11 cellular contexts compared by ENCODE assay signal in the genomic region with DNA sequence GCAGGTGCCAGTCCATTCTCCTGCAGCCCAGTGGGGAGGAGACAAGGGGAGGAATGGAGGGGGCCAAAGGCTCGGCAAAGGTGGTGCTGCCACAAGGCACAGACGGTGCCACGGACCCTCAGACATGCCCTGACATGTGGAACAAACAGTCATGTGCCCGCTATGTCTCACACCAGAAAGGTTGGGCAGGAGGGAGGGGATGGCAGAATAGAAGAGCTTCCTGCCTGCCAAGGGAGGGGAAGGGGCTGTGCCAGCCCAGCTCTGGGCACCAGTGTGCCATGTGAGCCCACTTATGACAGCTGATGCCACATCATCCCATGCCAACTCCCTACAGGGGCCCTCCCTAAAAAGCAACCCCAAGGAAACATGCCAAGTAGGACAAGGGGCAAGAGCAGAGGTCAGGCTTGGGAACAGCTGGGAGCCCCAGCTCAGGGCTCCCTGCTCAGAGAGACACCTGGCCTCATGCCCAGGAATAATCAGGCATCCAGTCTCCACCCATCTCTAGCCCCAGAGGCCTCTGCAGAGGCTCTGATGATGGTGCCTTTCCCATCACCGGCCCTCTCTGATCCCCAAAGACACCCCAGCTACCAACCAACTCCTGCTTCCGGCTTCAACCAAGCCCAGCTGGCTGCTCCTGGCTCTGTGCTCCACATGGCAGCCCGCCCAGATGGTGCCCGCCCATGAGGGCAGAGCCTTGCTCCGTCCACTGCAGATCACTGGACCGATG. TPM values are rescaled to one million over a fixed set of nuclear protein-coding genes. Genes with fewer than 3 reads are reported as not detected.
DNase-seq lines count a peak whose midpoint lies in the region; ATAC-seq and TF ChIP-seq lines count a peak whose summit lies in the region.
"Had no signal": no experiment of that assay in that cellular context is flagged by ENCODE, and none has a peak within 500 bp of the region (broad histone marks: within the 10 kb centered on the region; RNA-seq: fewer than 3 reads in every experiment).

No MANE protein-coding gene starts in this region.

- H2BK15ac ChIP-seq in IMR-90 (ENCODE audit: low read depth, low read length), result no peak overlapping the region

- no peak overlapping the region for H4K5ac ChIP-seq in IMR-90 (ENCODE audit: low read depth, low read length)

- H2AK9ac ChIP-seq in IMR-90 (replicated peaks; ENCODE audit: low read depth, low read length, poor library complexity), result peak overlapping the region; percentile 48

- in situ Hi-C loops in IMR-90 (cut with MboI; ENCODE audit: low sequenced_read_pairs), result no loop called here

- peaks cover 25% of the 10 kb centered on the region for H4K20me1 ChIP-seq in IMR-90 (ENCODE audit: insufficient read depth, low read length)

- H3K9me1 ChIP-seq in IMR-90 (ENCODE audit: insufficient read depth, low read length), result peaks cover 7% of the 10 kb centered on the region; the same call in 1 of the 2 replicates

- H3K4me2 ChIP-seq in IMR-90 (ENCODE audit: low read depth, low read length), result no peak overlapping the region

- no peak overlapping the region for H3K4me3 ChIP-seq in IMR-90 (ENCODE audit: insufficient read depth, low read depth, low read length)
- H3K4me3 ChIP-seq in spleen, result no peak overlapping the region

- DNase-seq in IMR-90 (peak; percentile 18), RPMI7951 (ENCODE audit: low read depth) (peak; percentile 69), Right ventricle myocardium superior (peak; percentile 68), spleen (no peak), GM19240 (ENCODE audit: insufficient read length, low spot score) (no peak)
- DNase-seq: stimulated activated CD4-positive, alpha-beta T cell treated with anti-CD3 and anti-CD28 coated beads, Interleukin-1b, Interleukin-23, amount 100 ng/mL, for 48 hours had no signal

- CTCF ChIA-PET in IMR-90 (lab: Yijun Ruan, JAX), result no interaction called here

- BruUV-seq in IMR-90 (replicated peaks; lab: Mats Ljungman, UMichigan), result no TSS peak

- no peaks in the 10 kb centered on the region for H3K27me3 ChIP-seq in IMR-90 (ENCODE audit: control insufficient read depth, insufficient read depth, low read length)
- H3K27me3 ChIP-seq in spleen (replicated peaks in 1 of 7), result peaks cover 0 to 12% (median 0%) of the 10 kb centered on the region in 7 donors

- no peak overlapping the region for H3K18ac ChIP-seq in IMR-90 (ENCODE audit: low read depth, low read length)

- no peak overlapping the region for H3K9ac ChIP-seq in IMR-90 (ENCODE audit: low read depth, low read length)

- no peak for TF ChIP-seq CTCF in IMR-90 (conservative IDR thresholded peaks at IDR 0.05; ENCODE audit: low read depth, low read length)
- no peak for TF ChIP-seq CTCF in spleen (IDR thresholded peaks at IDR 0.05 in 8 of 11, conservative IDR thresholded peaks at IDR 0.05 in 3 of 11)

- H3K4ac ChIP-seq in IMR-90 (ENCODE audit: low read depth, low read length), result peak overlapping the region; percentile 18; the same call in 1 of the 2 replicates

- POLR2A ChIA-PET in IMR-90 (lab: Charles Lee; ENCODE audit: unreplicated experiment), result no interaction called here

- 87% methylated on average over 4 of the region's 10 CpGs; no CpG with 5 or more reads in 1 of the 2 experiments for WGBS in IMR-90 (ENCODE audit: extremely low coverage in 2 of 2, insufficient read length in 1 of 2), 2 experiments
- 57 to 79% (median 69%) methylated on average over 9 to 10 of the region's 10 CpGs for WGBS in spleen, 5 donors

- no peak overlapping the region for H4K91ac ChIP-seq in IMR-90 (ENCODE audit: insufficient read depth, low read depth, low read length)

- H3K56ac ChIP-seq in IMR-90 (ENCODE audit: extremely low read depth, insufficient read depth, low read length), result no peak overlapping the region

- no peak overlapping the region for H3K23ac ChIP-seq in IMR-90 (ENCODE audit: low read depth, low read length)

- no peak for TF ChIP-seq RAD21 in IMR-90 (IDR thresholded peaks at IDR 0.05; ENCODE audit: low read length)

- H2BK20ac ChIP-seq in IMR-90 (ENCODE audit: low read depth, low read length), result no peak overlapping the region

- no peak overlapping the region for H4K8ac ChIP-seq in IMR-90 (ENCODE audit: low read depth in 2 of 2, low read length in 2 of 2)

- intact Hi-C loops in IMR-90 (cut with micrococcal nuclease), result no loop called here
- intact Hi-C loops in Right ventricle myocardium superior (cut with DNase I), result no loop called here
- intact Hi-C loops in spleen (cut with DNase I; ENCODE audit: low total_unique reads), result no loop called here

- peak overlapping the region; percentile 55 for H3K14ac ChIP-seq in IMR-90 (replicated peaks; ENCODE audit: low read depth, low read length)

- H2BK120ac ChIP-seq in IMR-90 (ENCODE audit: low read depth, low read length), result no peak overlapping the region

- H3K4me1 ChIP-seq in IMR-90 (ENCODE audit: control insufficient read depth, insufficient read depth, low read length), result peaks cover 24% of the 10 kb centered on the region
- H3K4me1 ChIP-seq in spleen, result peaks cover 10 to 66% (median 60%) of the 10 kb centered on the region in 6 donors

- H3K9me3 ChIP-seq in IMR-90 (ENCODE audit: control insufficient read depth, insufficient read depth, low read length) (no peaks in the 10 kb centered on the region), spleen (no peaks in the 10 kb centered on the region)

- TF ChIP-seq POLR2A in IMR-90 (IDR thresholded peaks at IDR 0.05; ENCODE audit: low read depth, low read length), result no peak
- TF ChIP-seq POLR2A in spleen (IDR thresholded peaks at IDR 0.05), result no peak

- H3K36me3 ChIP-seq in IMR-90 (ENCODE audit: control insufficient read depth, insufficient read depth, low read length), result no peaks in the 10 kb centered on the region
- no peaks in the 10 kb centered on the region for H3K36me3 ChIP-seq in spleen

- dilution Hi-C loops in IMR-90 (cut with HindIII; ENCODE audit: low sequenced_read_pairs, unreplicated experiment), result no loop called here

- H3K27ac ChIP-seq in IMR-90 (ENCODE audit: insufficient read depth, low read length) (no peak overlapping the region), spleen (peak overlapping the region in 5 of 8 donors; percentile 22 to 71 (median 65))

- peak overlapping the region; percentile 8 for H2AFZ ChIP-seq in IMR-90 (replicated peaks; ENCODE audit: low read length, poor library complexity)

- ATAC-seq in IMR-90 (ENCODE audit: low read depth) (peak; percentile 32), Right ventricle myocardium superior (ENCODE audit: poor library complexity) (peak; percentile 65), HG02970 (IDR thresholded peaks at IDR 0.05; ENCODE audit: low FRiP score, unreplicated experiment) (no peak), HG03520 (IDR thresholded peaks at IDR 0.05; ENCODE audit: unreplicated experiment) (no peak), HG02610 (IDR thresholded peaks at IDR 0.05; ENCODE audit: unreplicated experiment) (no peak)
- ATAC-seq: Panc1 had no signal

- no peak overlapping the region for H2BK5ac ChIP-seq in IMR-90 (ENCODE audit: low read depth, low read length, poor library complexity, severe bottlenecking)

- H2AK5ac ChIP-seq in IMR-90 (ENCODE audit: low read depth, low read length), result peak overlapping the region; percentile 35

- peaks cover 0 to 3% of the 10 kb centered on the region in 2 experiments; a peak in 1 of 4 replicates for H3K79me1 ChIP-seq in IMR-90 (ENCODE audit: low read depth in 1 of 2, low read length in 2 of 2)

TF ChIP-seq in IMR-90, 13 proteins besides CTCF, POLR2A, EP300 and RAD21 (continues in another document):
- TF ChIP-seq, protein P1, sequence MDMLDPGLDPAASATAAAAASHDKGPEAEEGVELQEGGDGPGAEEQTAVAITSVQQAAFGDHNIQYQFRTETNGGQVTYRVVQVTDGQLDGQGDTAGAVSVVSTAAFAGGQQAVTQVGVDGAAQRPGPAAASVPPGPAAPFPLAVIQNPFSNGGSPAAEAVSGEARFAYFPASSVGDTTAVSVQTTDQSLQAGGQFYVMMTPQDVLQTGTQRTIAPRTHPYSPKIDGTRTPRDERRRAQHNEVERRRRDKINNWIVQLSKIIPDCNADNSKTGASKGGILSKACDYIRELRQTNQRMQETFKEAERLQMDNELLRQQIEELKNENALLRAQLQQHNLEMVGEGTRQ (IDR thresholded peaks at IDR 0.05; ENCODE audit: low read depth, low read length), result no peak
- TF ChIP-seq FOS (IDR thresholded peaks at IDR 0.05; ENCODE audit: low read depth, low read length) (no peak), CHD1 (IDR thresholded peaks at IDR 0.05; ENCODE audit: low read depth, low read length) (no peak), NFE2L2 (IDR thresholded peaks at IDR 0.05; ENCODE audit: low read depth, low read length) (no peak), MAZ (IDR thresholded peaks at IDR 0.05; ENCODE audit: borderline replicate concordance, low read depth, low read length) (no peak), CEBPB (IDR thresholded peaks at IDR 0.05; ENCODE audit: low read depth, low read length) (no peak), RCOR1 (IDR thresholded peaks at IDR 0.05; ENCODE audit: insufficient replicate concordance, low read length) (no peak), SMC3 (IDR thresholded peaks at IDR 0.05; ENCODE audit: low read depth, low read length) (no peak), RFX5 (IDR thresholded peaks at IDR 0.05; ENCODE audit: low read depth, low read length) (no peak), MXI1 (IDR thresholded peaks at IDR 0.05; ENCODE audit: borderline replicate concordance, low read depth, low read length) (no peak), BHLHE40 (IDR thresholded peaks at IDR 0.05; ENCODE audit: low read depth, low read length) (no peak)

RNA-seq across cellular contexts. Expression of gene ADGRB2, which starts 10.4 kb away (rescaled TPM):
- total RNA-seq in IMR-90 (2012; rRNA removed), result 2.2 and 2.5 TPM in 2 replicates
- polyA plus RNA-seq in IMR-90 (2012; rRNA removed), result 11.9 TPM in 2 replicates
- polyA plus RNA-seq in IMR-90 (2012; cell fraction: cytosol; rRNA removed), result 6.4 and 15.9 TPM in 2 replicates
- polyA plus RNA-seq in IMR-90 (2012; cell fraction: nucleus; rRNA removed; ENCODE audit: low replicate concordance), result 38.7 and 77.7 TPM in 2 replicates
- 3.4 and 6.7 TPM in 2 replicates for total RNA-seq in RPMI7951 (2014; rRNA removed; shearing (Covaris generic))
- total RNA-seq in Right ventricle myocardium superior, result 14.7 TPM
- 1 to 10 TPM in 5 of 7 donors, under 1 TPM in 2; 0.82 to 5.1 (median 2.7) TPM for total RNA-seq in spleen
- polyA plus RNA-seq in spleen, result 1 to 10 TPM in 1 of 3 donors, under 1 TPM in 2; 0.52 to 1.4 (median 0.57) TPM

RNA-seq across cellular contexts. Expression of gene COL16A1, which starts 50.0 kb away (rescaled TPM):
- total RNA-seq in IMR-90 (2012; rRNA removed) (28.6 and 34.2 TPM in 2 replicates), Right ventricle myocardium superior (10.9 TPM), spleen (10 to 100 TPM in 5 of 7 donors, 1 to 10 TPM in 2; 4.7 to 22.0 (median 12.4) TPM)
- polyA plus RNA-seq in IMR-90 (2012; rRNA removed) (62.8 and 65.2 TPM in 2 replicates), spleen (10 to 100 TPM in 2 of 3 donors, 1 to 10 TPM in 1; 9.5 to 25.6 (median 14.4) TPM)
- 30.1 and 39.5 TPM in 2 replicates for polyA plus RNA-seq in IMR-90 (2012; cell fraction: cytosol; rRNA removed)
- 228 and 260 TPM in 2 replicates for polyA plus RNA-seq in IMR-90 (2012; cell fraction: nucleus; rRNA removed; ENCODE audit: low replicate concordance)
- 6.9 and 7.1 TPM in 2 replicates for total RNA-seq in RPMI7951 (2014; rRNA removed; shearing (Covaris generic))
- total RNA-seq: activated T-helper 2 cell treated with anti-CD3 and anti-CD28 coated beads, Interferon-gamma antibody, Interleukin-2, Interleukin-4, amounts not matched to agents 10 μg/mL and 5 μg/mL and 100 μg/mL, durations not matched to agents 14 hours and 24 hours and 36 hours had no signal

Comparison
In these comparisons a context has a peak if more than half of its experiments do, and no peak if none do; other contexts are left out.
1. ATAC-seq: peak in IMR-90 (single experiment) and Right ventricle myocardium superior (single experiment); none in HG02970 (single experiment), HG03520 (single experiment) and HG02610 (single experiment).
2. DNase-seq: peak in IMR-90 (single experiment), RPMI7951 (single experiment) and Right ventricle myocardium superior (single experiment); none in spleen (single experiment) and GM19240 (single experiment).